8 cellular contexts compared by ENCODE assay signal in genomic region chr5:149442563-149443182, GRCh38.
DNase-seq lines count a peak whose midpoint lies in the region; ATAC-seq, FAIRE-seq and TF ChIP-seq lines count a peak whose summit lies in the region.

No MANE protein-coding gene starts in this region.

- no peaks in the 10 kb centered on the region for H4K20me1 ChIP-seq in neural cell (ENCODE audit: insufficient read depth)

- in situ Hi-C loops in GM13976 (cut with MboI; ENCODE audit: low sequenced_read_pairs, unreplicated experiment), result no loop called here
- in situ Hi-C loops in Panc1 (cut with HindIII; ENCODE audit: low pct_unique_long_range_greater_than_20kb, low sequenced_read_pairs), result no loop called here

- no peak overlapping the region for H3K4me3 ChIP-seq in A549
- H3K4me3 ChIP-seq in Panc1 (ENCODE audit: low read depth in 2 of 2, low read length in 2 of 2), result no peak overlapping the region
- no peak overlapping the region for H3K4me3 ChIP-seq in fibroblast of mammary gland (ENCODE audit: control insufficient read depth, low read depth, low read length)
- H3K4me3 ChIP-seq in neural cell (ENCODE audit: low read length), result no peak overlapping the region

- H3K27ac ChIP-seq in A549 (peak overlapping the region; percentile 56 to 83), Panc1 (ENCODE audit: low read length) (peak overlapping the region; percentile 78), neural cell (ENCODE audit: low read length) (no peak overlapping the region)

- TF ChIP-seq RAD21 in A549 (conservative IDR thresholded peaks at IDR 0.05 in 1 of 2, IDR thresholded peaks at IDR 0.05 in 1 of 2) (peak; percentile 82 to 85), neural cell (conservative IDR thresholded peaks at IDR 0.05) (peak; percentile 78)

- H3K36me3 ChIP-seq in Panc1 (ENCODE audit: control insufficient read depth, insufficient read depth, low read length), result no peaks in the 10 kb centered on the region
- no peaks in the 10 kb centered on the region for H3K36me3 ChIP-seq in neural cell (ENCODE audit: insufficient read depth, low read length)

- H3K27me3 ChIP-seq in Panc1 (ENCODE audit: control insufficient read depth, insufficient read depth, low read length), result no peaks in the 10 kb centered on the region
- no peaks in the 10 kb centered on the region for H3K27me3 ChIP-seq in neural cell (ENCODE audit: insufficient read depth, low read depth, low read length)

- no peaks in the 10 kb centered on the region for H3K79me2 ChIP-seq in neural cell (replicated peaks; ENCODE audit: insufficient read depth, low read length)

- no peak for FAIRE-seq in A549 (lab: Jason Lieb, UNC)

- CTCF ChIA-PET in A549 (lab: Yijun Ruan, JAX), result interaction anchor here (0.7 to 52.1 kb wide), 39 partner anchors 9 to 178 kb away, joined by 3 to 1709 read pairs (median 7); partner anchors contain the start of genes ARHGEF37, CSNK1A1, GRPEL2 and IL17B
- CTCF ChIA-PET in Panc1 (lab: Charles Lee), result interaction anchor here (0.6 to 2.0 kb wide), 2 partner anchors 65 to 122 kb away, joined by 7 to 8 read pairs; no protein-coding TSS in a partner anchor

- TF ChIP-seq POLR2A in A549 (IDR thresholded peaks at IDR 0.05; ENCODE audit: low read length), result no peak

- POLR2A ChIA-PET in A549 (lab: Yijun Ruan, JAX), result interaction anchor here (1.4 to 3.7 kb wide), 2 partner anchors 107 to 109 kb away, joined by 4 to 17 read pairs; partner anchors contain the start of gene CSNK1A1
- POLR2A ChIA-PET in Panc1 (lab: Charles Lee), result no interaction called here

- no peaks in the 10 kb centered on the region for H3K9me3 Mint-ChIP-seq in activated T-helper 1 cell treated with anti-CD3 and anti-CD28 coated beads, Interleukin-12 subunit alpha, Interleukin-12 subunit beta, Interleukin-2, Interleukin-4 antibody, amounts not matched to agents 30 ng/mL and 10 ng/mL and 1 ng/mL, durations not matched to agents 14 hours and 24 hours and 36 hours

- H2AFZ ChIP-seq in neural cell (ENCODE audit: low read depth, low read length), result peak overlapping the region; percentile 21

- peak; percentile 74 to 78 for DNase-seq in A549 (ENCODE audit: low read depth in 1 of 2, low spot score in 1 of 2)
- peak; percentile 88 for DNase-seq in GM13976 (ENCODE audit: low spot score)
- peak; percentile 68 for DNase-seq in Panc1 (ENCODE audit: low read depth, low spot score)
- peak; percentile 52 for DNase-seq in activated T-helper 1 cell treated with anti-CD3 and anti-CD28 coated beads, Interleukin-12 subunit alpha, Interleukin-12 subunit beta, Interleukin-2, Interleukin-4 antibody, amounts not matched to agents 30 ng/mL and 10 ng/mL and 1 ng/mL, durations not matched to agents 14 hours and 24 hours and 36 hours (ENCODE audit: low spot score)
- DNase-seq in fibroblast of mammary gland (ENCODE audit: low read depth), result peak; percentile 76
- peak; percentile 44 for DNase-seq in stimulated activated naive CD4-positive, alpha-beta T cell treated with Interleukin-2 at 50 U/mL for 16 hours (lab: John Stamatoyannopoulos, UW)

- ATAC-seq in A549 (peak; percentile 77 to 85), HG03280 (IDR thresholded peaks at IDR 0.05; ENCODE audit: unreplicated experiment) (peak; percentile 73), Panc1 (peak; percentile 87)

- H3K4me1 ChIP-seq in A549, result peaks cover 39% of the 10 kb centered on the region
- peaks cover 36% of the 10 kb centered on the region for H3K4me1 ChIP-seq in Panc1 (ENCODE audit: control insufficient read depth, insufficient read depth, low read length)

- WGBS in A549 (ENCODE audit: missing lambda C conversion rate), result 43% methylated on average over 16 of the region's 17 CpGs

- TF ChIP-seq CTCF in A549 (IDR thresholded peaks at IDR 0.05), result peak; percentile 91
- peak; percentile 83 for TF ChIP-seq CTCF in GM13976 (IDR thresholded peaks at IDR 0.05; ENCODE audit: borderline replicate concordance, control extremely low read depth, extremely low read depth, insufficient read depth, missing control alignments)
- peak; percentile 97 for TF ChIP-seq CTCF in Panc1 (IDR thresholded peaks at IDR 0.05)
- peak; percentile 94 for TF ChIP-seq CTCF in fibroblast of mammary gland (conservative IDR thresholded peaks at IDR 0.05; ENCODE audit: control insufficient read depth, insufficient read depth, low read depth, low read length)
- TF ChIP-seq CTCF in neural cell (IDR thresholded peaks at IDR 0.05; ENCODE audit: poor library complexity, severe bottlenecking), result peak; percentile 95

- no TSS peak for BruUV-seq in Panc1 (replicated peaks; lab: Mats Ljungman, UMichigan)

- H3K36me3 Mint-ChIP-seq in activated T-helper 1 cell treated with anti-CD3 and anti-CD28 coated beads, Interleukin-12 subunit alpha, Interleukin-12 subunit beta, Interleukin-2, Interleukin-4 antibody, amounts not matched to agents 30 ng/mL and 10 ng/mL and 1 ng/mL, durations not matched to agents 14 hours and 24 hours and 36 hours (ENCODE audit: low read depth), result peaks cover 2% of the 10 kb centered on the region

- intact Hi-C loops in Panc1 (cut with micrococcal nuclease; ENCODE audit: unreplicated experiment), result loop anchor here (2.0 to 5.0 kb wide), 3 partner anchors 122 to 180 kb away; no protein-coding TSS in a partner anchor
- intact Hi-C loops in activated T-helper 1 cell treated with anti-CD3 and anti-CD28 coated beads, Interleukin-12 subunit alpha, Interleukin-12 subunit beta, Interleukin-2, Interleukin-4 antibody, amounts not matched to agents 30 ng/mL and 10 ng/mL and 1 ng/mL, durations not matched to agents 14 hours and 24 hours and 36 hours (cut with micrococcal nuclease), result loop anchor here (1.0 to 5.0 kb wide), 5 partner anchors 8 to 176 kb away; partner anchors contain the start of gene CSNK1A1

- H3K4me2 ChIP-seq in A549, result 0 out of 3 replicates have a peak overlapping the region, but pooled peaks have one; percentile 9
- H3K4me2 ChIP-seq in neural cell (ENCODE audit: low read length), result no peak overlapping the region

- peaks cover 25% of the 10 kb centered on the region for H3K4me1 Mint-ChIP-seq in activated T-helper 1 cell treated with anti-CD3 and anti-CD28 coated beads, Interleukin-12 subunit alpha, Interleukin-12 subunit beta, Interleukin-2, Interleukin-4 antibody, amounts not matched to agents 30 ng/mL and 10 ng/mL and 1 ng/mL, durations not matched to agents 14 hours and 24 hours and 36 hours (ENCODE audit: low read depth)

- TF ChIP-seq EP300 in A549 (IDR thresholded peaks at IDR 0.05), result no peak
- TF ChIP-seq EP300 in neural cell (conservative IDR thresholded peaks at IDR 0.05; ENCODE audit: poor library complexity, severe bottlenecking), result no peak

- H3K27ac Mint-ChIP-seq in activated T-helper 1 cell treated with anti-CD3 and anti-CD28 coated beads, Interleukin-12 subunit alpha, Interleukin-12 subunit beta, Interleukin-2, Interleukin-4 antibody, amounts not matched to agents 30 ng/mL and 10 ng/mL and 1 ng/mL, durations not matched to agents 14 hours and 24 hours and 36 hours, result peak overlapping the region; percentile 69

- no peak overlapping the region for H3K9ac ChIP-seq in neural cell (ENCODE audit: low read length)

- no peaks in the 10 kb centered on the region for H3K9me2 ChIP-seq in neural cell (ENCODE audit: insufficient read depth, low read length)

- no peaks in the 10 kb centered on the region for H3F3A ChIP-seq in neural cell (ENCODE audit: insufficient read depth, low read length, poor library complexity, severe bottlenecking)

- H3K9me3 ChIP-seq in A549 (no peaks in the 10 kb centered on the region), Panc1 (ENCODE audit: control insufficient read depth, insufficient read depth, low read depth, low read length) (peaks cover 3% of the 10 kb centered on the region; the same call in 1 of the 2 replicates), neural cell (ENCODE audit: low read length) (no peaks in the 10 kb centered on the region)

- H3K27me3 Mint-ChIP-seq in activated T-helper 1 cell treated with anti-CD3 and anti-CD28 coated beads, Interleukin-12 subunit alpha, Interleukin-12 subunit beta, Interleukin-2, Interleukin-4 antibody, amounts not matched to agents 30 ng/mL and 10 ng/mL and 1 ng/mL, durations not matched to agents 14 hours and 24 hours and 36 hours (ENCODE audit: insufficient read depth), result no peaks in the 10 kb centered on the region

- no peak overlapping the region for H3K4me3 Mint-ChIP-seq in activated T-helper 1 cell treated with anti-CD3 and anti-CD28 coated beads, Interleukin-12 subunit alpha, Interleukin-12 subunit beta, Interleukin-2, Interleukin-4 antibody, amounts not matched to agents 30 ng/mL and 10 ng/mL and 1 ng/mL, durations not matched to agents 14 hours and 24 hours and 36 hours

TF ChIP-seq in A549, 52 proteins besides CTCF, POLR2A, EP300 and RAD21:
- peak; percentile 84 for TF ChIP-seq SMC3 (IDR thresholded peaks at IDR 0.05)
- TF ChIP-seq ESRRA (IDR thresholded peaks at IDR 0.05; ENCODE audit: borderline replicate concordance, low read length), result peak; percentile 87
- TF ChIP-seq RFX5 (IDR thresholded peaks at IDR 0.05), result no peak

TF ChIP-seq in neural cell, 6 proteins besides CTCF, POLR2A, EP300 and RAD21:
- TF ChIP-seq SMC3 (conservative IDR thresholded peaks at IDR 0.05; ENCODE audit: poor library complexity) (peak; percentile 90), MXI1 (conservative IDR thresholded peaks at IDR 0.05; ENCODE audit: poor library complexity, severe bottlenecking) (no peak)
